ENCODE assay signal across 7 cellular contexts in the genomic region with DNA sequence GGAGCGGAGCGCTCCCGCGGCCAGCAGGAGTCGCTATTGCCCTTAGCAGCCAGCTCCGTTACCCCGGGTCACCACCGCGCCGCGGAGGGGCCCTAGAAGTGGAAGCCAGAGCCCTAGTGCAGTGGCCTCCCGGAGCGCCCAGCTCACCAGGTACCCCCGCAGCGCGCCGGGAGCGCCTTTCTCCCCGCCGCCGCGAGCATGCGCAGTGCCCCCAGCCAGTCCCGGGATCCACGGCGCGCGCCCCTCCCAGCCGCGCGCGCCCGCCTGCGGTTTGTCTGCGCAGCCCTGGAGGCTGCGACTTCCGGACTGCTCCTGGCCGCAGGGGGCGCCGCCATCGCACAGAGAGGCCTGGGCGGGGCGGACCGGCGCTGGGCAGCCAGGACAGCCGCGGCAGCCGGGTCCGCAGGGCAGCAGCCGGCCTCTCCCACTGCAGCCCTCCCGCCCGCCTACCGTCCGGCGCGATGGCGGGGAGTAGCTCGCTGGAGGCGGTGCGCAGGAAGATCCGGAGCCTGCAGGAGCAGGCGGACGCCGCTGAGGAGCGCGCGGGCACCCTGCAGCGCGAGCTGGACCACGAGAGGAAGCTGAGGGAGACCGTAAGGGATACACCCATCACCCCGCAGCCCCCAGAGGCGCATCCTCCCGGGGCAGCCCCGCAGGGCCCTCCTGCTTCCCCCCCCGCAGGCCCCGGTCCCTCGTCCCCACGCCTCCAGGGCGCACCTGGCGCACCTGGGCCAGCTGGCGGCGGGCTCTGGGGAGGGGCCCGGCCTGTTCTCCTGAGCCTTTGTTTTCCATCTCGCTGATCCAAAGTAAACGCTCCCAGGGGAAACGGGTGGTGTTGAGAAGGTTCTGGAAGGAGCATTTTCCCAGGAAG. TPM values are rescaled to one million over a fixed set of nuclear protein-coding genes. Genes with fewer than 3 reads are reported as not detected.
A peak's percentile ranks its signal among the peaks of the same experiment; 100 is the strongest.
DNase-seq lines count a peak whose midpoint lies in the region; ATAC-seq and TF ChIP-seq lines count a peak whose summit lies in the region.

No MANE protein-coding gene starts in this region.

- DNase-seq in NCI-H146 (lab: John Stamatoyannopoulos, UW) (peak; percentile 96), T-helper 2 cell (peak; percentile 72 to 86 (median 78)), ascending aorta (ENCODE audit: low spot score in 2 of 2) (peak; percentile 59 to 94), hepatic stellate cell (ENCODE audit: low spot score) (peak; percentile 89), retina (peak; percentile 98)

- peaks cover 12 to 50% of the 10 kb centered on the region in 2 donors for H3K4me1 ChIP-seq in ascending aorta

- H3K4me3 ChIP-seq in ascending aorta = peak overlapping the region; percentile 76 to 85

- H3K27ac ChIP-seq in ascending aorta = peak overlapping the region; percentile 86 to 98

- H3K9me3 ChIP-seq in ascending aorta = no peaks in the 10 kb centered on the region

- peak; percentile 24 for TF ChIP-seq POLR2A in GM15510 (IDR thresholded peaks at IDR 0.05; ENCODE audit: borderline replicate concordance, extremely low read depth, insufficient read length)

- intact Hi-C loops in ascending aorta (cut with DNase I) = loop anchor here (1.0 to 10.0 kb wide), 4 partner anchors 45 to 654 kb away; a partner anchor contains a TSS

- no peaks in the 10 kb centered on the region for H3K27me3 ChIP-seq in ascending aorta

- peaks cover 11 to 36% of the 10 kb centered on the region in 2 donors for H3K36me3 ChIP-seq in ascending aorta

- TF ChIP-seq CTCF in ascending aorta (IDR thresholded peaks at IDR 0.05) = peak; percentile 87 to 97 (median 90)

- peak; percentile 73 for ATAC-seq in HG02884 (IDR thresholded peaks at IDR 0.05; ENCODE audit: unreplicated experiment)

RNA-seq across cellular contexts. Expression of a gene that starts 5.8 kb away (rescaled TPM):
- total RNA-seq in ascending aorta = 813 TPM

Comparison
In these comparisons a context has a peak if more than half of its experiments do, and no peak if none do; other contexts are left out.
1. Peak in every context shown above with its lines: DNase-seq, ATAC-seq, H3K4me3 ChIP-seq and H3K27ac ChIP-seq.